ENCODE assay signal across 12 cellular contexts in the genomic region with DNA sequence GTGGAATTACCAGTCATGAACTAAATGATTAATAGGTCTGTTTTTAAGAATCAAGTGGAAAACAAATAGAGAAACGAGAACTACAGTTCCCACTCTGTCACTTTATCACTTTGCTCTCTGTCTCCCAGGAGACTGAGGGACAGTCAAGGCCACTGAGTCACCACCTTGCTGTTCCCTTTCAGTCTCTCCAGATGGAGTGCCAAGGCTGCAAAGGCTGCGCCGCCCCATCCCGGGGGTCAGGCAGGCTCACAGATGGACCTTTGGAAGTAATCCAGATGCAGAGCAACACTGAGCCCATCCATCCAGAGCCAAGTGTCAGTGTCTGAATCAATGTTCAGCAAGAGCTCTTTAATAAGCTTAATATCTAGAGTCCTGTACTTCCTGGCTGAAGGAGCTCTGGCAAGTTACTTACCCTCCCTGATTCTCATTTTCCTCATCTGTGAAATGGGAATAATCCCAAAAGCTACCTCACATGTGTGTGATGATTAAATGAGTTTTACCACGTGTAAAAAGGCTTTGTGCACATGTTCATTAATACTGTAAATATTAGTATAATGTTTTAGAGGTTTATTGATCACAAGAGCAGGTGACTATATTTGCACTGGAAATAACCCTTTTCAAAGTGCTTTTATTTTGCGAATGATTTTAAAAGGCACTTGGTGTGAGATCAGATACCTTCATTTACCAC. TPM values are rescaled to one million over a fixed set of nuclear protein-coding genes. Genes with fewer than 3 reads are reported as not detected.
DNase-seq lines count a peak whose midpoint lies in the region; ATAC-seq and TF ChIP-seq lines count a peak whose summit lies in the region.
"Had no signal": no experiment of that assay in that cellular context is flagged by ENCODE, and none has a peak within 500 bp of the region (broad histone marks: within the 10 kb centered on the region; RNA-seq: fewer than 3 reads in every experiment).

No MANE protein-coding gene starts in this region.

- ATAC-seq in SK-N-SH treated with all-trans-retinoic acid at 6 μM for 48 hours (peak; percentile 69), heart right ventricle (peak in 7 of 8 donors; percentile 43 to 83 (median 70)), HG03442 (IDR thresholded peaks at IDR 0.05; ENCODE audit: unreplicated experiment) (no peak)
- ATAC-seq: activated CD8-positive, alpha-beta memory T cell treated with anti-CD3 and anti-CD28 coated beads, Interleukin-2, amount 10 ng/mL, durations not matched to agents 7 days and 5 days had no signal

- H3K79me2 ChIP-seq in ACC112 (ENCODE audit: control insufficient read depth, insufficient read depth, low read length, unreplicated experiment): no peaks in the 10 kb centered on the region
- no peaks in the 10 kb centered on the region for H3K79me2 ChIP-seq in osteoblast (ENCODE audit: insufficient read depth, low read length)

- H3K4me3 ChIP-seq in ACC112 (ENCODE audit: low read depth, low read length) (peak overlapping the region; percentile 8; the same call in 1 of the 2 replicates), heart right ventricle (no peak overlapping the region), osteoblast (ENCODE audit: insufficient read depth, low read length) (no peak overlapping the region)

- peak; percentile 19 to 31 for DNase-seq in heart right ventricle
- no peak for DNase-seq in osteoblast (ENCODE audit: insufficient read length, low spot score, missing footprints)
- no peak for DNase-seq in OCI-M2 (lab: John Stamatoyannopoulos, UW; ENCODE audit: unreplicated experiment)
- DNase-seq in activated T-cell treated with anti-CD3 and anti-CD28 coated beads, Interleukin-2, amount 50 U/mL, for 48 hours: no peak
- no peak for DNase-seq in middle frontal gyrus (ENCODE audit: extremely low spot score, low spot score)
- DNase-seq: activated CD8-positive, alpha-beta memory T cell treated with anti-CD3 and anti-CD28 coated beads, Interleukin-2, amount 10 ng/mL, durations not matched to agents 7 days and 5 days; brain microvascular endothelial cell; T-helper 9 cell had no signal

- H3K4me1 ChIP-seq in ACC112 (ENCODE audit: control insufficient read depth, insufficient read depth, low read length, unreplicated experiment): peaks cover 18% of the 10 kb centered on the region
- peaks cover 0 to 17% (median 3%) of the 10 kb centered on the region in 9 donors for H3K4me1 ChIP-seq in heart right ventricle
- peaks cover 15% of the 10 kb centered on the region for H3K4me1 ChIP-seq in osteoblast (ENCODE audit: insufficient read depth, low read length)

- H3K36me3 ChIP-seq in ACC112 (ENCODE audit: insufficient read depth, low read length) (no peaks in the 10 kb centered on the region), heart right ventricle (no peaks in the 10 kb centered on the region), osteoblast (ENCODE audit: insufficient read depth, low read length) (no peaks in the 10 kb centered on the region)
- H3K36me3 ChIP-seq: brain microvascular endothelial cell had no signal

- H3K27ac ChIP-seq in ACC112 (ENCODE audit: low read depth, low read length) (peak overlapping the region; percentile 47), heart right ventricle (peak overlapping the region in 5 of 10 donors; percentile 36 to 67 (median 53)), osteoblast (ENCODE audit: low read depth, low read length) (no peak overlapping the region)
- H3K27ac ChIP-seq: brain microvascular endothelial cell had no signal

- H3K4me2 ChIP-seq in osteoblast (ENCODE audit: insufficient read depth, low read length): no peak overlapping the region

- TF ChIP-seq CTCF in heart right ventricle (IDR thresholded peaks at IDR 0.05) (no peak), osteoblast (IDR thresholded peaks at IDR 0.05; ENCODE audit: extremely low read depth, low read depth, low read length) (no peak)

- H4K20me1 ChIP-seq in osteoblast (ENCODE audit: insufficient read depth, low read length): no peaks in the 10 kb centered on the region

- H2AFZ ChIP-seq in ACC112 (ENCODE audit: low read length, unreplicated experiment): peak overlapping the region; percentile 94
- H2AFZ ChIP-seq in osteoblast (ENCODE audit: low read length): peak overlapping the region; percentile 17

- WGBS in heart right ventricle, 2 donors: 39 to 48% methylated on average over 6 of the region's 6 CpGs

- H3K27me3 ChIP-seq in ACC112 (ENCODE audit: insufficient read depth, low read length) (no peaks in the 10 kb centered on the region), heart right ventricle (peaks cover 0 to 4% (median 0%) of the 10 kb centered on the region in 7 donors), osteoblast (ENCODE audit: insufficient read depth, low read length) (no peaks in the 10 kb centered on the region)
- H3K27me3 ChIP-seq: brain microvascular endothelial cell had no signal

- H3K9me3 ChIP-seq in heart right ventricle (peaks cover 0 to 5% (median 0%) of the 10 kb centered on the region in 11 donors), osteoblast (ENCODE audit: low read depth, low read length) (no peaks in the 10 kb centered on the region)

- intact Hi-C loops in heart right ventricle (cut with DNase I): loop anchor here in 2 of 10 donors (2.0 to 10.0 kb wide), 2 partner anchors 58 to 202 kb away; no protein-coding TSS in a partner anchor

TF ChIP-seq in SK-N-SH treated with all-trans-retinoic acid at 6 μM for 48 hours, 23 proteins besides CTCF, POLR2A, EP300 and RAD21:
- no peak for TF ChIP-seq BACH2 (CRISPR knock-in tag; IDR thresholded peaks at IDR 0.05; ENCODE audit: borderline replicate concordance)
- TF ChIP-seq ZNF8 (CRISPR knock-in tag; IDR thresholded peaks at IDR 0.05): no peak
- TF ChIP-seq, protein P1, sequence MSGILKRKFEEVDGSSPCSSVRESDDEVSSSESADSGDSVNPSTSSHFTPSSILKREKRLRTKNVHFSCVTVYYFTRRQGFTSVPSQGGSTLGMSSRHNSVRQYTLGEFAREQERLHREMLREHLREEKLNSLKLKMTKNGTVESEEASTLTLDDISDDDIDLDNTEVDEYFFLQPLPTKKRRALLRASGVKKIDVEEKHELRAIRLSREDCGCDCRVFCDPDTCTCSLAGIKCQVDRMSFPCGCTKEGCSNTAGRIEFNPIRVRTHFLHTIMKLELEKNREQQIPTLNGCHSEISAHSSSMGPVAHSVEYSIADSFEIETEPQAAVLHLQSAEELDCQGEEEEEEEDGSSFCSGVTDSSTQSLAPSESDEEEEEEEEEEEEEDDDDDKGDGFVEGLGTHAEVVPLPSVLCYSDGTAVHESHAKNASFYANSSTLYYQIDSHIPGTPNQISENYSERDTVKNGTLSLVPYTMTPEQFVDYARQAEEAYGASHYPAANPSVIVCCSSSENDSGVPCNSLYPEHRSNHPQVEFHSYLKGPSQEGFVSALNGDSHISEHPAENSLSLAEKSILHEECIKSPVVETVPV (CRISPR knock-in tag; IDR thresholded peaks at IDR 0.05): no peak
- no peak for TF ChIP-seq ZC3H10 (CRISPR knock-in tag; IDR thresholded peaks at IDR 0.05)
- no peak for TF ChIP-seq ZNF70 (CRISPR knock-in tag; IDR thresholded peaks at IDR 0.05)
TF ChIP-seq in SK-N-SH treated with all-trans-retinoic acid at 6 μM for 48 hours: peak in this region for 0.

RNA-seq across cellular contexts. Expression of gene EFEMP1, which starts 43.0 kb away (rescaled TPM):
- total RNA-seq in heart right ventricle (100 to 1,000 TPM in 1 of 10 donors, 10 to 100 TPM in 9; 18.6 to 157 (median 32.5) TPM), osteoblast (1,402 and 1,564 TPM in 2 replicates)
- polyA plus RNA-seq in heart right ventricle: 10 to 100 TPM; 15.7 to 46.9 TPM
- total RNA-seq: activated CD8-positive, alpha-beta memory T cell treated with anti-CD3 and anti-CD28 coated beads, Interleukin-2, amount 10 ng/mL, durations not matched to agents 7 days and 5 days; G401 had no signal

Comparison
In these comparisons a context has a peak if more than half of its experiments do, and no peak if none do; other contexts are left out.
1. DNase-seq: peak in heart right ventricle (2 of 2); none in osteoblast (single experiment), OCI-M2 (single experiment), activated T-cell treated with anti-CD3 and anti-CD28 coated beads, Interleukin-2, amount 50 U/mL, for 48 hours (0 of 2) and middle frontal gyrus (single experiment).